8 cellular contexts compared by ENCODE assay signal in the genomic region with DNA sequence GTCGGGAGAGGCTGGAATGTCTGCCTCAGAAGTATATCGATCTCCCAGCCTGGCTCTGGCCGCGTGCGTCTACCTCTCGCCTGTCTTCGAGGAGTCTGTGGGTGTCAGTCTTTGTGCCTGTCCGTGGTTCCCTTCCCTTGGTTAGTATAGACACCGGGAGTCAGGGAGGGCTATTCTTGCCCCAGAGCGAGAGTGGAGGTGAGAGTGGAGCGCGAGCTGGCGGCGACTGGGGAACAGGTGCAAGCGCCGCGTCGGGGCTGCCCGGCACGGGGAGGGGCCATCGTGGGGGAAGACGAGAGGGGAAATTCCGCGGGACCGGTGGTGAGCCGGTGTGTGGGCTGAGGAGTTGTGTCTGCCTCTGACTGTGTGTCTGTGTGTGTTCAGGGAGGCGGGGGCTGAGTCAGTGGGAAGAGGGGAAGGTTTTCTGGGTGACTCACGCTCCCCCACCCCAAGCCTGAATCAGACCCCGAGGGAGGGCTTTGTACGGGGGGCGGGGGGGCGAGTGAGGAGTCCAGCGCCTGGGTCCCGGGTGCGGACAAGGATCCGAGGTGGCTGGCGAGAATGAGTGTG. TPM values are rescaled to one million over a fixed set of nuclear protein-coding genes. Genes with fewer than 3 reads are reported as not detected.
DNase-seq lines count a peak whose midpoint lies in the region; ATAC-seq and TF ChIP-seq lines count a peak whose summit lies in the region.

No MANE protein-coding gene starts in this region.

- H3K79me2 ChIP-seq in SU-DHL-6 (ENCODE audit: insufficient read depth, low read length), result peaks cover 17% of the 10 kb centered on the region; the same call in 1 of the 2 replicates

- DNase-seq in right atrium auricular region (ENCODE audit: low spot score) (peak; percentile 90), renal cortical epithelial cell (ENCODE audit: low read depth) (peak; percentile 88), middle frontal gyrus (ENCODE audit: extremely low spot score, low spot score) (no peak), NCI-H2107 treated with DMSO at 0.1 percent for 48 hours (lab: John Stamatoyannopoulos, UW; ENCODE audit: unreplicated experiment) (no peak)

- peaks cover 0 to 54% of the 10 kb centered on the region in 2 donors for H3K4me1 ChIP-seq in right atrium auricular region

- peak overlapping the region; percentile 80 for H3K9ac ChIP-seq in SU-DHL-6 (ENCODE audit: low read length)

- H3K27ac ChIP-seq in SU-DHL-6 (ENCODE audit: low read depth, low read length), result peak overlapping the region; percentile 94
- peak overlapping the region; percentile 97 for H3K27ac ChIP-seq in adipose tissue (ENCODE audit: low read depth, low read length)
- H3K27ac ChIP-seq in right atrium auricular region, result peak overlapping the region; percentile 98 to 100

- no peaks in the 10 kb centered on the region for H4K20me1 ChIP-seq in SU-DHL-6 (ENCODE audit: low read depth, low read length)

- peak; percentile 41 for TF ChIP-seq POLR2A in GM18526 (IDR thresholded peaks at IDR 0.05; ENCODE audit: extremely low read depth, insufficient read length)

- H3K4me2 ChIP-seq in SU-DHL-6 (ENCODE audit: low read depth, low read length, poor library complexity, severe bottlenecking), result peak overlapping the region; percentile 92

- no peaks in the 10 kb centered on the region for H3K9me3 ChIP-seq in SU-DHL-6 (ENCODE audit: insufficient read depth, low read length)
- no peaks in the 10 kb centered on the region for H3K9me3 ChIP-seq in right atrium auricular region

- no peak overlapping the region for H2AFZ ChIP-seq in SU-DHL-6 (ENCODE audit: low read depth, low read length, severe bottlenecking)

- H3K27me3 ChIP-seq in SU-DHL-6 (ENCODE audit: low read length) (no peaks in the 10 kb centered on the region), right atrium auricular region (no peaks in the 10 kb centered on the region)

- no peak for TF ChIP-seq CTCF in SU-DHL-6 (IDR thresholded peaks at IDR 0.05; ENCODE audit: insufficient read depth, low read length, poor library complexity, severe bottlenecking)
- no peak for TF ChIP-seq CTCF in right atrium auricular region (IDR thresholded peaks at IDR 0.05)

- WGBS in adipose tissue, 3 donors, result 0 to 1% (median 0%) methylated on average over 37 of the region's 37 CpGs

- H3K4me3 ChIP-seq in SU-DHL-6 (ENCODE audit: insufficient read depth, low read length, poor library complexity, severe bottlenecking), result peak overlapping the region; percentile 76
- peak overlapping the region; percentile 56 to 73 for H3K4me3 ChIP-seq in right atrium auricular region

- peak; percentile 28 for ATAC-seq in HG03066 (IDR thresholded peaks at IDR 0.05; ENCODE audit: low read depth, unreplicated experiment)

- H3F3A ChIP-seq in SU-DHL-6 (ENCODE audit: insufficient read depth), result peaks cover 44% of the 10 kb centered on the region

- H3K36me3 ChIP-seq in SU-DHL-6 (ENCODE audit: low read length), result no peaks in the 10 kb centered on the region
- peaks cover 7% of the 10 kb centered on the region for H3K36me3 ChIP-seq in right atrium auricular region

- no peaks in the 10 kb centered on the region for H3K9me2 ChIP-seq in SU-DHL-6 (replicated peaks; ENCODE audit: insufficient read depth, low read length)

RNA-seq across cellular contexts. Expression of a gene that starts 8.4 kb away (rescaled TPM):
- polyA plus RNA-seq in adipose tissue, result 10 to 100 TPM in 2 of 3 donors, 1 to 10 TPM in 1; 4.6 to 44.6 (median 21.6) TPM
- total RNA-seq in right atrium auricular region, result 10 to 100 TPM; 11.0 to 11.1 TPM
- total RNA-seq in renal cortical epithelial cell, result 2.8 and 15.9 TPM in 2 replicates

RNA-seq across cellular contexts. Expression of a gene that starts 12.4 kb away (rescaled TPM):
- polyA plus RNA-seq in adipose tissue, result 10 to 100 TPM; 10.4 to 85.7 (median 77.4) TPM
- 10 to 100 TPM; 42.5 to 53.2 TPM for total RNA-seq in right atrium auricular region
- total RNA-seq in renal cortical epithelial cell, result 0.65 TPM in 1 of 2 replicates, not detected in the other

RNA-seq across cellular contexts. Expression of a gene that starts 14.9 kb away (rescaled TPM):
- polyA plus RNA-seq in adipose tissue, result 100 to 1,000 TPM in 2 of 3 donors, 10 to 100 TPM in 1; 69.0 to 191 (median 132) TPM
- total RNA-seq in right atrium auricular region, result 10 to 100 TPM; 77.1 to 85.0 TPM
- total RNA-seq in renal cortical epithelial cell, result 27.2 and 80.1 TPM in 2 replicates

RNA-seq across cellular contexts. Expression of a gene that starts 15.3 kb away (rescaled TPM):
- polyA plus RNA-seq in adipose tissue, result 10 to 100 TPM in 2 of 3 donors, 1 to 10 TPM in 1; 8.9 to 15.4 (median 11.2) TPM
- total RNA-seq in right atrium auricular region (1 to 10 TPM; 5.1 to 6.8 TPM), renal cortical epithelial cell (16.0 and 26.5 TPM in 2 replicates)

RNA-seq across cellular contexts. Expression of a gene that starts 46.1 kb away (rescaled TPM):
- polyA plus RNA-seq in adipose tissue, result 100 to 1,000 TPM in 1 of 3 donors, 10 to 100 TPM in 2; 38.4 to 169 (median 39.4) TPM
- 10 to 100 TPM; 17.6 to 44.7 TPM for total RNA-seq in right atrium auricular region
- 57.1 and 192 TPM in 2 replicates for total RNA-seq in renal cortical epithelial cell

Comparison
In these comparisons a context has a peak if more than half of its experiments do, and no peak if none do; other contexts are left out.
1. DNase-seq: peak in right atrium auricular region (single experiment) and renal cortical epithelial cell (single experiment); none in middle frontal gyrus (single experiment) and NCI-H2107 treated with DMSO at 0.1 percent for 48 hours (single experiment).
2. RNA of a gene that starts 12.4 kb away (total RNA-seq): 42.5 to 53.2 TPM in right atrium auricular region; 0.65 TPM in renal cortical epithelial cell; every median in the first group is over 10 times any median in the second.
3. Peak in every context shown above with its lines, with median percentiles within 50 percentile points of each other: H3K27ac ChIP-seq.